Comparison of ENCODE assay signal across 9 cellular contexts in genomic region chr4:73964862-73965611, GRCh38. TPM values are rescaled to one million over a fixed set of nuclear protein-coding genes. Genes with fewer than 3 reads are reported as not detected.
A peak's percentile ranks its signal among the peaks of the same experiment; 100 is the strongest.
DNase-seq lines count a peak whose midpoint lies in the region; ATAC-seq and TF ChIP-seq lines count a peak whose summit lies in the region.
"Had no signal": no experiment of that assay in that cellular context is flagged by ENCODE, and none has a peak within 500 bp of the region (broad histone marks: within the 10 kb centered on the region; RNA-seq: fewer than 3 reads in every experiment).

No MANE protein-coding gene starts in this region.

- ATAC-seq in GM23338 (peak; percentile 99), PC-3 (no peak; the same call in 1 of the 2 replicates), foreskin keratinocyte (peak; percentile 63), sciatic nerve (peak; percentile 20), HG02623 (IDR thresholded peaks at IDR 0.05; ENCODE audit: unreplicated experiment) (no peak), GM18873 (IDR thresholded peaks at IDR 0.05; ENCODE audit: low FRiP score, unreplicated experiment) (no peak), GM18867 (IDR thresholded peaks at IDR 0.05; ENCODE audit: unreplicated experiment) (no peak)

- CTCF ChIA-PET in PC-3 (lab: Charles Lee): no interaction called here

- DNase-seq in GM23338 (ENCODE audit: low spot score) (peak; percentile 84), PC-3 (no peak), foreskin keratinocyte (peak in 1 of 2 donors; percentile 31), sciatic nerve (ENCODE audit: low spot score) (no peak)
- DNase-seq: NCI-H1694 had no signal

- H3K9ac ChIP-seq in PC-3 (ENCODE audit: low read length): no peak overlapping the region

- H3K9me2 ChIP-seq in GM23338 (ENCODE audit: insufficient read depth) (peaks cover 29% of the 10 kb centered on the region), PC-3 (replicated peaks; ENCODE audit: low read length) (no peaks in the 10 kb centered on the region)

- peaks cover 3% of the 10 kb centered on the region for H3K4me1 Mint-ChIP-seq in GM23338

- peaks cover 42% of the 10 kb centered on the region for H3K36me3 Mint-ChIP-seq in GM23338 (ENCODE audit: low read depth)

- no peak overlapping the region for H3K27ac ChIP-seq in GM23338 (ENCODE audit: low read depth)
- no peak overlapping the region for H3K27ac ChIP-seq in PC-3 (ENCODE audit: low read length)
- H3K27ac ChIP-seq in foreskin keratinocyte: no peak overlapping the region

- H3K79me2 ChIP-seq in GM23338 (replicated peaks; ENCODE audit: insufficient read depth): no peaks in the 10 kb centered on the region
- H3K79me2 ChIP-seq in PC-3 (ENCODE audit: low read length): no peaks in the 10 kb centered on the region

- H2AFZ ChIP-seq in GM23338: peak overlapping the region; percentile 97
- H2AFZ ChIP-seq in PC-3 (ENCODE audit: low read length): no peak overlapping the region

- H3K27ac Mint-ChIP-seq in GM23338: no peak overlapping the region
- H3K27ac Mint-ChIP-seq: T-helper 1 cell treated with Interleukin-12 subunit alpha and Interleukin-12 subunit beta and Interleukin-4 antibody, amounts not matched to agents 30 μg/mL and 1 μg/mL, for 36 hours had no signal

- no peaks in the 10 kb centered on the region for H3K9me3 ChIP-seq in PC-3 (ENCODE audit: low read length)

- BruUV-seq in PC-3 (replicated peaks; lab: Mats Ljungman, UMichigan): no TSS peak

- H3K4me3 ChIP-seq in GM23338 (no peak overlapping the region), PC-3 (ENCODE audit: low read length) (no peak overlapping the region)

- H3K4me1 ChIP-seq in GM23338 (ENCODE audit: insufficient read depth) (no peaks in the 10 kb centered on the region), PC-3 (ENCODE audit: insufficient read depth, low read length) (no peaks in the 10 kb centered on the region), foreskin keratinocyte (no peaks in the 10 kb centered on the region)

- H3K27me3 Mint-ChIP-seq in GM23338 (ENCODE audit: insufficient read depth, low read depth, poor library complexity): peaks cover 6% of the 10 kb centered on the region

- H4K20me1 ChIP-seq in GM23338 (replicated peaks; ENCODE audit: insufficient read depth) (no peaks in the 10 kb centered on the region), PC-3 (ENCODE audit: low read length) (no peaks in the 10 kb centered on the region)

- POLR2A ChIA-PET in PC-3 (lab: Charles Lee; ENCODE audit: unreplicated experiment): interaction anchor here (0.5 kb wide), 1 partner anchor 144 kb away, joined by 4 read pairs; no protein-coding TSS in a partner anchor

- H3F3A ChIP-seq in GM23338 (replicated peaks; ENCODE audit: low read depth) (no peaks in the 10 kb centered on the region), PC-3 (ENCODE audit: low read length, unreplicated experiment) (no peaks in the 10 kb centered on the region)

- H3K9me3 Mint-ChIP-seq in GM23338: peaks cover 49% of the 10 kb centered on the region

- H3K27me3 ChIP-seq in GM23338 (ENCODE audit: insufficient read depth): no peaks in the 10 kb centered on the region
- H3K27me3 ChIP-seq in PC-3 (ENCODE audit: low read length): no peaks in the 10 kb centered on the region
- H3K27me3 ChIP-seq in foreskin keratinocyte: no peaks in the 10 kb centered on the region

- TF ChIP-seq CTCF in GM23338 (conservative IDR thresholded peaks at IDR 0.05; ENCODE audit: low read depth in 2 of 2) (peak; percentile 66 to 98), PC-3 (conservative IDR thresholded peaks at IDR 0.05; ENCODE audit: low read depth, low read length) (peak; percentile 42), foreskin keratinocyte (conservative IDR thresholded peaks at IDR 0.05) (peak; percentile 62)

- H3K4me3 Mint-ChIP-seq in GM23338: no peak overlapping the region
- H3K4me3 Mint-ChIP-seq: T-helper 1 cell treated with Interleukin-12 subunit alpha and Interleukin-12 subunit beta and Interleukin-4 antibody, amounts not matched to agents 30 μg/mL and 1 μg/mL, for 36 hours had no signal

- intact Hi-C loops in PC-3 (cut with micrococcal nuclease) (no loop called here), sciatic nerve (cut with DNase I) (no loop called here)

- H3K36me3 ChIP-seq in GM23338 (ENCODE audit: insufficient read depth): no peaks in the 10 kb centered on the region; the same call in 1 of the 2 replicates
- no peaks in the 10 kb centered on the region for H3K36me3 ChIP-seq in PC-3 (ENCODE audit: low read depth, low read length)

- H3K4me2 ChIP-seq in GM23338 (no peak overlapping the region), PC-3 (ENCODE audit: low read length) (no peak overlapping the region)

TF ChIP-seq in GM23338, 12 proteins besides CTCF, POLR2A, EP300 and RAD21 (continues in another document):
- TF ChIP-seq POLR2AphosphoS5 (IDR thresholded peaks at IDR 0.05; ENCODE audit: low read depth) (no peak), NANOG (IDR thresholded peaks at IDR 0.05; ENCODE audit: borderline replicate concordance) (no peak), EZH2phosphoT487 (IDR thresholded peaks at IDR 0.05; ENCODE audit: unreplicated experiment) (no peak)
- TF ChIP-seq, protein P1, sequence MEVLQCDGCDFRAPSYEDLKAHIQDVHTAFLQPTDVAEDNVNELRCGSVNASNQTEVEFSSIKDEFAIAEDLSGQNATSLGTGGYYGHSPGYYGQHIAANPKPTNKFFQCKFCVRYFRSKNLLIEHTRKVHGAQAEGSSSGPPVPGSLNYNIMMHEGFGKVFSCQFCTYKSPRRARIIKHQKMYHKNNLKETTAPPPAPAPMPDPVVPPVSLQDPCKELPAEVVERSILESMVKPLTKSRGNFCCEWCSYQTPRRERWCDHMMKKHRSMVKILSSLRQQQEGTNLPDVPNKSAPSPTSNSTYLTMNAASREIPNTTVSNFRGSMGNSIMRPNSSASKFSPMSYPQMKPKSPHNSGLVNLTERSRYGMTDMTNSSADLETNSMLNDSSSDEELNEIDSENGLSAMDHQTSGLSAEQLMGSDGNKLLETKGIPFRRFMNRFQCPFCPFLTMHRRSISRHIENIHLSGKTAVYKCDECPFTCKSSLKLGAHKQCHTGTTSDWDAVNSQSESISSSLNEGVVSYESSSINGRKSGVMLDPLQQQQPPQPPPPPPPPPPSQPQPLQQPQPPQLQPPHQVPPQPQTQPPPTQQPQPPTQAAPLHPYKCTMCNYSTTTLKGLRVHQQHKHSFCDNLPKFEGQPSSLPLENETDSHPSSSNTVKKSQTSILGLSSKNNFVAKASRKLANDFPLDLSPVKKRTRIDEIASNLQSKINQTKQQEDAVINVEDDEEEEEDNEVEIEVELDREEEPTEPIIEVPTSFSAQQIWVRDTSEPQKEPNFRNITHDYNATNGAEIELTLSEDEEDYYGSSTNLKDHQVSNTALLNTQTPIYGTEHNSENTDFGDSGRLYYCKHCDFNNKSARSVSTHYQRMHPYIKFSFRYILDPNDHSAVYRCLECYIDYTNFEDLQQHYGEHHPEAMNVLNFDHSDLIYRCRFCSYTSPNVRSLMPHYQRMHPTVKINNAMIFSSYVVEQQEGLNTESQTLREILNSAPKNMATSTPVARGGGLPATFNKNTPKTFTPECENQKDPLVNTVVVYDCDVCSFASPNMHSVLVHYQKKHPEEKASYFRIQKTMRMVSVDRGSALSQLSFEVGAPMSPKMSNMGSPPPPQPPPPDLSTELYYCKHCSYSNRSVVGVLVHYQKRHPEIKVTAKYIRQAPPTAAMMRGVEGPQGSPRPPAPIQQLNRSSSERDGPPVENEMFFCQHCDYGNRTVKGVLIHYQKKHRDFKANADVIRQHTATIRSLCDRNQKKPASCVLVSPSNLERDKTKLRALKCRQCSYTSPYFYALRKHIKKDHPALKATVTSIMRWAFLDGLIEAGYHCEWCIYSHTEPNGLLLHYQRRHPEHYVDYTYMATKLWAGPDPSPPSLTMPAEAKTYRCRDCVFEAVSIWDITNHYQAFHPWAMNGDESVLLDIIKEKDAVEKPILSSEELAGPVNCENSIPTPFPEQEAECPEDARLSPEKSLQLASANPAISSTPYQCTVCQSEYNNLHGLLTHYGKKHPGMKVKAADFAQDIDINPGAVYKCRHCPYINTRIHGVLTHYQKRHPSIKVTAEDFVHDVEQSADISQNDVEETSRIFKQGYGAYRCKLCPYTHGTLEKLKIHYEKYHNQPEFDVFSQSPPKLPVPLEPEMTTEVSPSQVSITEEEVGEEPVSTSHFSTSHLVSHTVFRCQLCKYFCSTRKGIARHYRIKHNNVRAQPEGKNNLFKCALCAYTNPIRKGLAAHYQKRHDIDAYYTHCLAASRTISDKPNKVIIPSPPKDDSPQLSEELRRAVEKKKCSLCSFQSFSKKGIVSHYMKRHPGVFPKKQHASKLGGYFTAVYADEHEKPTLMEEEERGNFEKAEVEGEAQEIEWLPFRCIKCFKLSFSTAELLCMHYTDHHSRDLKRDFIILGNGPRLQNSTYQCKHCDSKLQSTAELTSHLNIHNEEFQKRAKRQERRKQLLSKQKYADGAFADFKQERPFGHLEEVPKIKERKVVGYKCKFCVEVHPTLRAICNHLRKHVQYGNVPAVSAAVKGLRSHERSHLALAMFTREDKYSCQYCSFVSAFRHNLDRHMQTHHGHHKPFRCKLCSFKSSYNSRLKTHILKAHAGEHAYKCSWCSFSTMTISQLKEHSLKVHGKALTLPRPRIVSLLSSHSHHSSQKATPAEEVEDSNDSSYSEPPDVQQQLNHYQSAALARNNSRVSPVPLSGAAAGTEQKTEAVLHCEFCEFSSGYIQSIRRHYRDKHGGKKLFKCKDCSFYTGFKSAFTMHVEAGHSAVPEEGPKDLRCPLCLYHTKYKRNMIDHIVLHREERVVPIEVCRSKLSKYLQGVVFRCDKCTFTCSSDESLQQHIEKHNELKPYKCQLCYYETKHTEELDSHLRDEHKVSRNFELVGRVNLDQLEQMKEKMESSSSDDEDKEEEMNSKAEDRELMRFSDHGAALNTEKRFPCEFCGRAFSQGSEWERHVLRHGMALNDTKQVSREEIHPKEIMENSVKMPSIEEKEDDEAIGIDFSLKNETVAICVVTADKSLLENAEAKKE (CRISPR knock-in tag; IDR thresholded peaks at IDR 0.05): 0 out of 2 replicates have a peak, but pooled peaks have one; percentile 7

RNA-seq across cellular contexts. Expression of gene PF4, which starts 16.8 kb away (rescaled TPM):
- not detected in 2 replicates for total RNA-seq in GM23338 (2014; rRNA removed; shearing (Covaris generic))
- polyA plus RNA-seq in GM23338 (2016; fragmentation: Nextera tagmentation; extraction: Ambion mirVana): 6.7 and 7.7 TPM in 2 replicates
- total RNA-seq in PC-3 (2014; rRNA removed): 0.58 and 0.63 TPM in 2 replicates
- not detected in 2 replicates for total RNA-seq in foreskin keratinocyte
- not detected in 2 replicates for polyA plus RNA-seq in foreskin keratinocyte
- total RNA-seq in sciatic nerve: 2.8 TPM

RNA-seq across cellular contexts. Expression of gene PPBP, which starts 23.0 kb away (rescaled TPM):
- total RNA-seq in GM23338 (2014; rRNA removed; shearing (Covaris generic)): 0.35 TPM in 1 of 2 replicates, not detected in the other
- polyA plus RNA-seq in GM23338 (2016; fragmentation: Nextera tagmentation; extraction: Ambion mirVana): 0.50 TPM in 1 of 2 replicates, not detected in the other
- not detected in 2 replicates for total RNA-seq in PC-3 (2014; rRNA removed)
- total RNA-seq in foreskin keratinocyte: not detected in 2 replicates
- polyA plus RNA-seq in foreskin keratinocyte: not detected in 2 replicates
- 10.9 TPM for total RNA-seq in sciatic nerve

RNA-seq across cellular contexts. Expression of gene CXCL5, which starts 33.4 kb away (rescaled TPM):
- total RNA-seq in GM23338 (2014; rRNA removed; shearing (Covaris generic)): 7.6 and 8.7 TPM in 2 replicates
- 6.3 and 7.5 TPM in 2 replicates for polyA plus RNA-seq in GM23338 (2016; fragmentation: Nextera tagmentation; extraction: Ambion mirVana)
- 0.55 and 1.0 TPM in 2 replicates for total RNA-seq in PC-3 (2014; rRNA removed)
- 0.85 and 1.7 TPM in 2 replicates for total RNA-seq in foreskin keratinocyte
- 0.39 and 1.2 TPM in 2 replicates for polyA plus RNA-seq in foreskin keratinocyte
- 3.3 TPM for total RNA-seq in sciatic nerve

Comparison
In these comparisons a context has a peak if more than half of its experiments do, and no peak if none do; other contexts are left out.
1. ATAC-seq: peak in GM23338 (single experiment), foreskin keratinocyte (single experiment) and sciatic nerve (single experiment); none in PC-3 (single experiment), HG02623 (single experiment), GM18873 (single experiment) and GM18867 (single experiment).
2. Peak in every context shown above with its lines, with median percentiles within 50 percentile points of each other: CTCF ChIP-seq.